In the genomic region with DNA sequence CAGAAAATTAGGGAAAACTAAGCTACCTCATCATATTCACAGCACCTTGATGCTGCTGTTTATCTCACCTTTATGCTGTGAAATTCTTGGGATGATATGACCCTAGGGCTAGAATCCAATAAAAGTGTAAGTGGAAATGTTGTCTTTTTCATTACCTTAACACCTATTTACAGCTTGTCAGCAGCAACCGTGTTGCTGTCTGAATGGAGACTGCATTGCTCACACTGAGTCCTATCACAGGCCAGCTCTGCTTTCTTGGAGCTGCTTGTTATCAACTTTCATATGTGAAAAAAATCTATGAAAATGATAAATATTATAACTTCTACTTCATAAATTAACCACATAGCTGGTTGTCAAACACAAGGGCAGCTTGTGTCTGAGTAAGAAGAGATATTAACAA, we compare ENCODE assay signal across 21 cellular contexts.
A peak's percentile ranks its signal among the peaks of the same experiment; 100 is the strongest.
DNase-seq lines count a peak whose midpoint lies in the region; TF ChIP-seq lines count a peak whose summit lies in the region.
"Had no signal": no experiment of that assay in that cellular context is flagged by ENCODE, and none has a peak within 500 bp of the region (broad histone marks: within the 10 kb centered on the region; RNA-seq: fewer than 3 reads in every experiment).

No MANE protein-coding gene starts in this region.

- no peak overlapping the region for H3K4me3 ChIP-seq in neuron (ENCODE audit: low read length)
- H3K4me3 ChIP-seq: A549, GM23248, K562, SJSA1 had no signal

- no peaks in the 10 kb centered on the region for H3K27me3 ChIP-seq in neuron (ENCODE audit: insufficient read depth, low read length)
- H3K27me3 ChIP-seq: SJSA1 had no signal

- H3K27ac Mint-ChIP-seq in brain = peak overlapping the region in 4 of 5 experiments; percentile 9 to 92 (median 90)
- H3K27ac Mint-ChIP-seq: CD4-positive, alpha-beta memory T cell; T-cell; T-helper 2 cell treated with Interferon-gamma antibody and Interleukin-4, amounts not matched to agents 5 μg/mL and 100 μg/mL, for 36 hours had no signal

- no peaks in the 10 kb centered on the region for H3K9me3 Mint-ChIP-seq in brain

- no peaks in the 10 kb centered on the region for H3K9me3 ChIP-seq in neuron (ENCODE audit: low read length)
- H3K9me3 ChIP-seq: A549, SJSA1 had no signal

- DNase-seq in NCI-H1694 treated with DMSO at 0.1 percent for 48 hours (lab: John Stamatoyannopoulos, UW) (peak; percentile 44), NCI-H1694 (lab: John Stamatoyannopoulos, UW) (no peak), NCI-H446 treated with DMSO at 0.1 percent for 48 hours (lab: John Stamatoyannopoulos, UW) (peak; percentile 54), GDM1 (lab: John Stamatoyannopoulos, UW) (no peak), ACHN (no peak)
- DNase-seq: CD4-positive, alpha-beta memory T cell; DND-41; GM23248; H7; Kasumi-1; MV-4-11; NCI-H187 treated with DMSO at 0.1 percent for 48 hours; Right ventricle myocardium superior; RPMI8226; T-cell had no signal

- TF ChIP-seq CTCF in brain (conservative IDR thresholded peaks at IDR 0.05) = no peak

- H3K4me1 Mint-ChIP-seq in brain = peaks cover 41% of the 10 kb centered on the region
- H3K4me1 Mint-ChIP-seq: CD4-positive, alpha-beta memory T cell; T-cell had no signal

- peak overlapping the region; percentile 60 for H2AFZ ChIP-seq in neuron (ENCODE audit: low read depth, low read length)
- H2AFZ ChIP-seq: GM23248 had no signal

- in situ Hi-C loops in ACHN (cut with HindIII; ENCODE audit: low pct_ligation_motif_present, low pct_unique_long_range_greater_than_20kb, low sequenced_read_pairs) = no loop called here

- H3K4me3 Mint-ChIP-seq in brain = peak overlapping the region in 1 of 5 experiments; percentile 20
- H3K4me3 Mint-ChIP-seq: CD4-positive, alpha-beta memory T cell; T-cell; T-helper 2 cell treated with Interferon-gamma antibody and Interleukin-4, amounts not matched to agents 5 μg/mL and 100 μg/mL, for 36 hours had no signal

- H3K4me1 ChIP-seq in neuron (ENCODE audit: insufficient read depth, low read length) = no peaks in the 10 kb centered on the region
- H3K4me1 ChIP-seq: A549, SJSA1 had no signal

- no peaks in the 10 kb centered on the region for H3K36me3 ChIP-seq in neuron (ENCODE audit: insufficient read depth, low read length)
- H3K36me3 ChIP-seq: SJSA1 had no signal

- H3K36me3 Mint-ChIP-seq in brain = no peaks in the 10 kb centered on the region
- H3K36me3 Mint-ChIP-seq: CD4-positive, alpha-beta memory T cell; T-cell had no signal

- no peaks in the 10 kb centered on the region for H3K27me3 Mint-ChIP-seq in brain
- H3K27me3 Mint-ChIP-seq: CD4-positive, alpha-beta memory T cell; T-cell had no signal

Comparison
In these comparisons a context has a peak if more than half of its experiments do, and no peak if none do; other contexts are left out.
1. DNase-seq: peak in NCI-H1694 treated with DMSO at 0.1 percent for 48 hours (single experiment) and NCI-H446 treated with DMSO at 0.1 percent for 48 hours (single experiment); none in NCI-H1694 (single experiment), GDM1 (single experiment) and ACHN (single experiment).